8 cellular contexts compared by ENCODE assay signal in genomic region chr2:89610207-89610926, GRCh38.
DNase-seq lines count a peak whose midpoint lies in the region; ATAC-seq and TF ChIP-seq lines count a peak whose summit lies in the region.
"Not testable (repeated sequence)": the region's sequence is repeated elsewhere in the genome, so short reads cannot be mapped to it uniquely, and the experiment has no call there.

No MANE protein-coding gene starts in this region.

- not testable (repeated sequence) for H3K4me1 ChIP-seq in RWPE2 (ENCODE audit: insufficient read depth, poor library complexity, severe bottlenecking); endodermal cell (ENCODE audit: control insufficient read depth, insufficient read depth, low read length); trophoblast cell (ENCODE audit: control insufficient read depth in 1 of 2, insufficient read depth in 2 of 2, low read length in 2 of 2); upper lobe of right lung

- not testable (repeated sequence) for H4K8ac ChIP-seq in trophoblast cell (ENCODE audit: low read depth, low read length)

- not testable (repeated sequence) for H3K79me1 ChIP-seq in trophoblast cell (ENCODE audit: low read length)

- not testable (repeated sequence) for H3K27ac ChIP-seq in RWPE2 (ENCODE audit: poor library complexity, severe bottlenecking); endodermal cell (ENCODE audit: low read depth, low read length); trophoblast cell (ENCODE audit: low read depth, low read length); upper lobe of right lung

- not testable (repeated sequence) for H3K4me3 ChIP-seq in RWPE2 (ENCODE audit: severe bottlenecking); endodermal cell (ENCODE audit: low read length); upper lobe of right lung
- peak overlapping the region; percentile 48 for H3K4me3 ChIP-seq in trophoblast cell (ENCODE audit: low read depth, low read length)

- not testable (repeated sequence) for H3K18ac ChIP-seq in trophoblast cell (ENCODE audit: low read length)

- not testable (repeated sequence) for H3K27me3 ChIP-seq in RWPE2 (ENCODE audit: insufficient read depth, poor library complexity, severe bottlenecking); trophoblast cell (ENCODE audit: insufficient read depth, low read length)
- H3K27me3 ChIP-seq in endodermal cell (ENCODE audit: control insufficient read depth, insufficient read depth, low read length, poor library complexity, severe bottlenecking) (peaks cover 14% of the 10 kb centered on the region), upper lobe of right lung (peaks cover 27% of the 10 kb centered on the region)

- not testable (repeated sequence) for H2AFZ ChIP-seq in trophoblast cell (ENCODE audit: insufficient read depth, low read length, poor library complexity)

- H3K27me3 Mint-ChIP-seq in endodermal cell (ENCODE audit: insufficient read depth), result not testable (repeated sequence)

- H3K27ac Mint-ChIP-seq in endodermal cell, result not testable (repeated sequence)

- not testable (repeated sequence) for H3K4me3 Mint-ChIP-seq in endodermal cell

- H2BK5ac ChIP-seq in trophoblast cell (ENCODE audit: low read depth, low read length, poor library complexity), result not testable (repeated sequence)

- H3K23ac ChIP-seq in trophoblast cell (ENCODE audit: low read length), result not testable (repeated sequence)

- WGBS in endodermal cell (ENCODE audit: insufficient coverage in 1 of 2, insufficient read length in 1 of 2), 2 experiments, result 89 to 97% methylated on average over 23 to 33 of the region's 33 CpGs
- WGBS in trophoblast cell (ENCODE audit: extremely low coverage, insufficient coverage, insufficient read length), result no CpG with 5 or more reads among the region's 33 CpGs

- not testable (repeated sequence) for H3K36me3 Mint-ChIP-seq in endodermal cell (ENCODE audit: low read depth)

- DNase-seq in Daoy (ENCODE audit: low read depth), result peak; percentile 2
- DNase-seq in GM13977 (ENCODE audit: low spot score), result peak; percentile 2
- peak; percentile 70 for DNase-seq in RWPE2 (ENCODE audit: low spot score)
- peak; percentile 10 for DNase-seq in endodermal cell
- DNase-seq in Right ventricle myocardium superior, result peak; percentile 37
- DNase-seq in iPS-NIHi7 (ENCODE audit: extremely low spot score), result peak; percentile 1
- not testable (repeated sequence) for DNase-seq in trophoblast cell
- DNase-seq in upper lobe of right lung, result peak; percentile 64

- H3K36me3 ChIP-seq in RWPE2 (ENCODE audit: low read depth); endodermal cell (ENCODE audit: control insufficient read depth, insufficient read depth, low read length); trophoblast cell (ENCODE audit: control insufficient read depth in 1 of 2, insufficient read depth in 2 of 2, low read length in 2 of 2); upper lobe of right lung: not testable (repeated sequence)

- not testable (repeated sequence) for H4K91ac ChIP-seq in trophoblast cell (ENCODE audit: low read depth, low read length)

- not testable (repeated sequence) for H3K4ac ChIP-seq in trophoblast cell (ENCODE audit: low read depth, low read length)

- H2BK12ac ChIP-seq in trophoblast cell (ENCODE audit: low read length), result not testable (repeated sequence)

- H2AK5ac ChIP-seq in trophoblast cell (ENCODE audit: low read length), result not testable (repeated sequence)

- intact Hi-C loops in Right ventricle myocardium superior (cut with DNase I); upper lobe of right lung (cut with DNase I): not testable (repeated sequence)

- not testable (repeated sequence) for H3K4me1 Mint-ChIP-seq in endodermal cell

- H3K9me3 Mint-ChIP-seq in endodermal cell, result peaks cover 43% of the 10 kb centered on the region

- H4K12ac ChIP-seq in trophoblast cell (ENCODE audit: low read depth, low read length), result not testable (repeated sequence)

- not testable (repeated sequence) for H3K9me3 ChIP-seq in RWPE2 (ENCODE audit: severe bottlenecking); endodermal cell (ENCODE audit: control insufficient read depth, low read length); upper lobe of right lung
- peaks cover 18% of the 10 kb centered on the region for H3K9me3 ChIP-seq in trophoblast cell (ENCODE audit: insufficient read depth, low read depth, low read length)

- H3K14ac ChIP-seq in trophoblast cell (ENCODE audit: low read length), result not testable (repeated sequence)

- not testable (repeated sequence) for H3K9ac ChIP-seq in endodermal cell (ENCODE audit: extremely low read depth, low read length, poor library complexity, severe bottlenecking); trophoblast cell (ENCODE audit: low read length)

- TF ChIP-seq CTCF in GM13977 (IDR thresholded peaks at IDR 0.05; ENCODE audit: extremely low read depth, insufficient read depth, missing control alignments); RWPE2 (IDR thresholded peaks at IDR 0.05; ENCODE audit: poor library complexity, severe bottlenecking); endodermal cell (conservative IDR thresholded peaks at IDR 0.05); upper lobe of right lung (IDR thresholded peaks at IDR 0.05): not testable (repeated sequence)

- in situ Hi-C loops in GM13977 (cut with MboI; ENCODE audit: low pct_unique_long_range_greater_than_20kb, low sequenced_read_pairs, unreplicated experiment), result not testable (repeated sequence)

- H2BK120ac ChIP-seq in trophoblast cell (ENCODE audit: insufficient read depth, low read length, poor library complexity), result not testable (repeated sequence)

- not testable (repeated sequence) for H3K79me2 ChIP-seq in trophoblast cell (ENCODE audit: control insufficient read depth, insufficient read depth, low read length, poor library complexity)

- H3K4me2 ChIP-seq in trophoblast cell (ENCODE audit: low read length), result not testable (repeated sequence)

- ATAC-seq in RWPE2 (ENCODE audit: low read depth); Right ventricle myocardium superior (ENCODE audit: poor library complexity); upper lobe of right lung: not testable (repeated sequence)
